Comparison of ENCODE assay signal across 8 cellular contexts in the genomic region with DNA sequence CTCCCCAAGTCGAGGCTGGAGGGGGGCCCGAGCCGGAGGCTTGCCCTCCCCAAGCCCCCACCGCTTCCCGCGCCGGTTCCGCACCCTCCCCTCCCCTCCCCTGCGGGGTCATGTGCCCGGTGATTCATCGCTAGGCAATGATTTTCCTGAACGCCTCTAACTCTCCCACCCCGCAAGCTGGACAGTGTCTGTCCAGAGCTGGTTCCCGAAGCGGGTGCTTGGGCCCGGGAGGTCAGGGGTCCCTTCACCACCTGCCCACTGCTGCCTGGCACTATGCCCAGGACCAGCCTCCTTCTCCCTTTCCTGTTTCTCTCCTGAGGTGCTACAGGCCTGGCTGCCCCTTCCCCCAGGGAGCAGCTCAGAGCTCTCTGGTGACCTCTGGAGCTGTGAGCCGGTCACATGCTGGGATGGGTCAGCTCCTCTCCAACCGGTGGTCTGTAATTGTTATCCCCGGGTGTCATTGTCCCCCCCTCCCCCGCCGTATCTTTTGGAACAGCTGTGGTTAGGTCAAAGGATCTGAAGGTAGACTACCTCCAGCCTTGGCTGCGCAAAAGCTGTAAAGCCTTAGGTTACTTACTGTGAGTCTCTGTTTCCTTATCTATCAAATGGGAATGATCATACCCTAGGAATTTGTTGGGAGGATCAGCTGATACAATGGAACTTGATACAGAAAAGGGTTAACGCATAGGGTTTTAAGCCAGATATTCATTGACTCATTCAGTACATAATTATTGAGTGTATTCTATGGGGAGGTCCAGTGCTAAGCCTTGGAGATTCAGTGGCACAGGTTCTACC. TPM values are rescaled to one million over a fixed set of nuclear protein-coding genes. Genes with fewer than 3 reads are reported as not detected.
DNase-seq lines count a peak whose midpoint lies in the region; ATAC-seq and TF ChIP-seq lines count a peak whose summit lies in the region.

No MANE protein-coding gene starts in this region.

- DNase-seq in G401 (ENCODE audit: low spot score): peak; percentile 59
- peak; percentile 89 for DNase-seq in RKO (ENCODE audit: low spot score)
- DNase-seq in germinal center (ENCODE audit: low spot score): peak; percentile 17
- DNase-seq in neural crest cell (ENCODE audit: low read depth, low spot score): peak; percentile 26
- DNase-seq in transverse colon: peak; percentile 87

- TF ChIP-seq EP300 in transverse colon (IDR thresholded peaks at IDR 0.05; ENCODE audit: low read depth): no peak

- no peak overlapping the region for H3K27ac Mint-ChIP-seq in activated naive CD8-positive, alpha-beta T cell
- peak overlapping the region; percentile 51 for H3K27ac Mint-ChIP-seq in neural crest cell (ENCODE audit: unreplicated experiment)

- H3K36me3 Mint-ChIP-seq in activated naive CD8-positive, alpha-beta T cell: no peaks in the 10 kb centered on the region
- no peaks in the 10 kb centered on the region for H3K36me3 Mint-ChIP-seq in neural crest cell (ENCODE audit: low read depth)

- ATAC-seq in HG03342 (IDR thresholded peaks at IDR 0.05; ENCODE audit: unreplicated experiment): peak; percentile 11
- no peak for ATAC-seq in GM19455 (IDR thresholded peaks at IDR 0.05; ENCODE audit: unreplicated experiment)

- peak overlapping the region; percentile 94 to 98 (median 96) for H3K27ac ChIP-seq in transverse colon

- peaks cover 3 to 22% (median 16%) of the 10 kb centered on the region in 4 donors for H3K4me1 ChIP-seq in transverse colon

- H3K27me3 Mint-ChIP-seq in activated naive CD8-positive, alpha-beta T cell: no peaks in the 10 kb centered on the region
- H3K27me3 Mint-ChIP-seq in neural crest cell (ENCODE audit: low read depth): peaks cover 45% of the 10 kb centered on the region

- TF ChIP-seq POLR2A in transverse colon (IDR thresholded peaks at IDR 0.05): peak; percentile 77

- peak overlapping the region; percentile 80 to 96 (median 93) for H3K4me3 ChIP-seq in transverse colon

- no peaks in the 10 kb centered on the region for H3K9me3 ChIP-seq in transverse colon

- intact Hi-C loops in transverse colon (cut with DNase I; ENCODE audit: low total_unique reads): loop anchor here (5.0 kb wide), 2 partner anchors 46 to 1076 kb away; no protein-coding TSS in a partner anchor

- H3K9me3 Mint-ChIP-seq in activated naive CD8-positive, alpha-beta T cell (ENCODE audit: low read depth): no peaks in the 10 kb centered on the region
- no peaks in the 10 kb centered on the region for H3K9me3 Mint-ChIP-seq in neural crest cell

- peak overlapping the region; percentile 87 for H3K4me3 Mint-ChIP-seq in activated naive CD8-positive, alpha-beta T cell
- peak overlapping the region; percentile 94 for H3K4me3 Mint-ChIP-seq in neural crest cell

- H3K4me1 Mint-ChIP-seq in activated naive CD8-positive, alpha-beta T cell (ENCODE audit: low read depth): peaks cover 20% of the 10 kb centered on the region
- peaks cover 14% of the 10 kb centered on the region for H3K4me1 Mint-ChIP-seq in neural crest cell

- in situ Hi-C loops in G401 (cut with HindIII; ENCODE audit: low sequenced_read_pairs): no loop called here
- in situ Hi-C loops in transverse colon (cut with MboI; ENCODE audit: low pct_ligation_motif_present in 1 of 4, low pct_unique_long_range_greater_than_20kb in 1 of 4, low sequenced_read_pairs in 3 of 4): loop anchor here in 3 of 4 donors (5.0 to 10.0 kb wide), 2 partner anchors 46 to 49 kb away; no protein-coding TSS in a partner anchor

- TF ChIP-seq CTCF in neural crest cell (conservative IDR thresholded peaks at IDR 0.05) (no peak), transverse colon (IDR thresholded peaks at IDR 0.05) (no peak)

- 8 to 33% methylated on average over 1 to 16 of the region's 23 CpGs for WGBS in transverse colon (ENCODE audit: low coverage in 1 of 2), 2 donors

- no peaks in the 10 kb centered on the region for H3K36me3 ChIP-seq in transverse colon

- no peaks in the 10 kb centered on the region for H3K27me3 ChIP-seq in transverse colon

RNA-seq across cellular contexts. Expression of gene STX3, which starts 0.7 kb away (rescaled TPM):
- 94.1 and 99.1 TPM in 2 replicates for total RNA-seq in G401 (2014; rRNA removed; shearing (Covaris generic))
- 6.5 and 7.0 TPM in 2 replicates for total RNA-seq in neural crest cell
- 100 to 1,000 TPM; 131 to 156 (median 142) TPM for total RNA-seq in transverse colon

RNA-seq across cellular contexts. Expression of gene OR10V1, which starts 42.3 kb away (rescaled TPM):
- total RNA-seq in G401 (2014; rRNA removed; shearing (Covaris generic)): not detected in 2 replicates
- not detected in 2 replicates for total RNA-seq in neural crest cell
- total RNA-seq in transverse colon: not detected

RNA-seq across cellular contexts. Expression of gene MRPL16, which starts 54.7 kb away (rescaled TPM):
- total RNA-seq in G401 (2014; rRNA removed; shearing (Covaris generic)): 103 and 124 TPM in 2 replicates
- total RNA-seq in neural crest cell: 44.4 and 45.6 TPM in 2 replicates
- total RNA-seq in transverse colon: 10 to 100 TPM in 3 of 4 donors, 1 to 10 TPM in 1; 7.5 to 62.4 (median 37.2) TPM

Comparison
In these comparisons a context has a peak if more than half of its experiments do, and no peak if none do; other contexts are left out.
1. DNase-seq: peak in every context shown above with its lines; median percentile 89 in RKO; 87 in transverse colon; 59 in G401; 26 in neural crest cell; 17 in germinal center.
2. RNA of gene STX3, which starts 0.7 kb away (total RNA-seq): 131 to 156 TPM in transverse colon and 94.1 to 99.1 TPM in G401; 6.5 to 7.0 TPM in neural crest cell; every median in the first group is over 10 times any median in the second.